9 cellular contexts compared by ENCODE assay signal in genomic region chr20:2750343-2751251, GRCh38. TPM values are rescaled to one million over a fixed set of nuclear protein-coding genes. Genes with fewer than 3 reads are reported as not detected.
DNase-seq lines count a peak whose midpoint lies in the region; ATAC-seq lines count a peak whose summit lies in the region.
"Had no signal": no experiment of that assay in that cellular context is flagged by ENCODE, and none has a peak within 500 bp of the region (broad histone marks: within the 10 kb centered on the region; RNA-seq: fewer than 3 reads in every experiment).

No MANE protein-coding gene starts in this region.

- H4K20me1 ChIP-seq in BLaER1 treated with 17β-estradiol and CSF1 and Interleukin-3, amounts not matched to agents 10 nM and 100 nM, result peaks cover 0 to 38% (median 12%) of the 10 kb centered on the region in 11 experiments; a peak in 9 of 22 replicates

- peak overlapping the region in 5 of 10 experiments; percentile 55 to 74 (median 64); a peak in 8 of 20 replicates for H3K4me3 ChIP-seq in BLaER1 treated with 17β-estradiol and CSF1 and Interleukin-3, amounts not matched to agents 10 nM and 100 nM
- peak overlapping the region; percentile 50 for H3K4me3 ChIP-seq in iPS-18c (ENCODE audit: insufficient read depth, low read depth, low read length)

- H3K36me3 ChIP-seq in BLaER1 treated with 17β-estradiol and CSF1 and Interleukin-3, amounts not matched to agents 10 nM and 100 nM, result no peaks in the 10 kb centered on the region

- POLR2A ChIA-PET in activated naive CD8-positive, alpha-beta T cell treated with anti-CD3 and anti-CD28 coated beads, Interleukin-2, amount 10 ng/mL, durations not matched to agents 7 days and 5 days (lab: Charles Lee), result interaction anchor here (1.0 to 1.3 kb wide), 2 partner anchors 9 to 62 kb away, joined by 3 read pairs; no protein-coding TSS in a partner anchor

- peaks cover 36 to 68% (median 62%) of the 10 kb centered on the region in 11 experiments for H3K27me3 ChIP-seq in BLaER1 treated with 17β-estradiol and CSF1 and Interleukin-3, amounts not matched to agents 10 nM and 100 nM

- peaks cover 20 to 46% (median 36%) of the 10 kb centered on the region in 10 experiments for H3K4me1 ChIP-seq in BLaER1 treated with 17β-estradiol and CSF1 and Interleukin-3, amounts not matched to agents 10 nM and 100 nM

- peaks cover 15% of the 10 kb centered on the region for H3K4me1 Mint-ChIP-seq in activated naive CD8-positive, alpha-beta T cell treated with anti-CD3 and anti-CD28 coated beads, Interleukin-2, amount 10 ng/mL, durations not matched to agents 7 days and 5 days
- H3K4me1 Mint-ChIP-seq in stimulated activated naive B cell treated with anti-CD40 and anti-IgM and Interleukin-4, amounts not matched to agents 10 μg/mL and 1 μg/mL and 100 μg/mL, for 72 hours, result peaks cover 24 to 37% of the 10 kb centered on the region in 2 donors

- H3K36me3 Mint-ChIP-seq in activated naive CD8-positive, alpha-beta T cell treated with anti-CD3 and anti-CD28 coated beads, Interleukin-2, amount 10 ng/mL, durations not matched to agents 7 days and 5 days, result no peaks in the 10 kb centered on the region
- H3K36me3 Mint-ChIP-seq in stimulated activated naive B cell treated with anti-CD40 and anti-IgM and Interleukin-4, amounts not matched to agents 10 μg/mL and 1 μg/mL and 100 μg/mL, for 72 hours, result no peaks in the 10 kb centered on the region

- H3K9ac ChIP-seq in BLaER1 treated with 17β-estradiol and CSF1 and Interleukin-3, amounts not matched to agents 10 nM and 100 nM, result no peak overlapping the region

- H3K27ac ChIP-seq in BLaER1 treated with 17β-estradiol and CSF1 and Interleukin-3, amounts not matched to agents 10 nM and 100 nM, result no peak overlapping the region

- peak; percentile 91 for DNase-seq in HuH-7.5 (ENCODE audit: low spot score)
- DNase-seq in activated naive CD8-positive, alpha-beta T cell treated with anti-CD3 and anti-CD28 coated beads, Interleukin-2, amount 10 ng/mL, durations not matched to agents 7 days and 5 days, result no peak
- DNase-seq in stimulated activated naive B cell treated with anti-CD40 and anti-IgM and Interleukin-4, amounts not matched to agents 10 μg/mL and 1 μg/mL and 100 μg/mL, for 72 hours, result no peak
- DNase-seq in middle frontal gyrus (ENCODE audit: extremely low spot score, low spot score), result no peak

- no peak overlapping the region for H3K27ac Mint-ChIP-seq in activated naive CD8-positive, alpha-beta T cell treated with anti-CD3 and anti-CD28 coated beads, Interleukin-2, amount 10 ng/mL, durations not matched to agents 7 days and 5 days
- H3K27ac Mint-ChIP-seq in stimulated activated naive B cell treated with anti-CD40 and anti-IgM and Interleukin-4, amounts not matched to agents 10 μg/mL and 1 μg/mL and 100 μg/mL, for 72 hours, result peak overlapping the region; percentile 62

- no peak for ATAC-seq in activated naive CD8-positive, alpha-beta T cell treated with anti-CD3 and anti-CD28 coated beads, Interleukin-2, amount 10 ng/mL, durations not matched to agents 7 days and 5 days (ENCODE audit: low read depth)
- ATAC-seq in stimulated activated naive B cell treated with anti-CD40 and anti-IgM and Interleukin-4, amounts not matched to agents 10 μg/mL and 1 μg/mL and 100 μg/mL, for 72 hours (replicated peaks), result peak; percentile 42 to 53
- no peak for ATAC-seq in GM19395 (IDR thresholded peaks at IDR 0.05; ENCODE audit: unreplicated experiment)
- ATAC-seq in GM21528 (IDR thresholded peaks at IDR 0.05; ENCODE audit: low FRiP score, unreplicated experiment), result no peak

- H3K9me3 Mint-ChIP-seq in activated naive CD8-positive, alpha-beta T cell treated with anti-CD3 and anti-CD28 coated beads, Interleukin-2, amount 10 ng/mL, durations not matched to agents 7 days and 5 days, result no peaks in the 10 kb centered on the region
- no peaks in the 10 kb centered on the region for H3K9me3 Mint-ChIP-seq in stimulated activated naive B cell treated with anti-CD40 and anti-IgM and Interleukin-4, amounts not matched to agents 10 μg/mL and 1 μg/mL and 100 μg/mL, for 72 hours

- peak overlapping the region; percentile 82 to 99 (median 97); a peak in 17 of 22 replicates for H3K4me2 ChIP-seq in BLaER1 treated with 17β-estradiol and CSF1 and Interleukin-3, amounts not matched to agents 10 nM and 100 nM

- peak overlapping the region; percentile 65 for H3K4me3 Mint-ChIP-seq in activated naive CD8-positive, alpha-beta T cell treated with anti-CD3 and anti-CD28 coated beads, Interleukin-2, amount 10 ng/mL, durations not matched to agents 7 days and 5 days
- H3K4me3 Mint-ChIP-seq in stimulated activated naive B cell treated with anti-CD40 and anti-IgM and Interleukin-4, amounts not matched to agents 10 μg/mL and 1 μg/mL and 100 μg/mL, for 72 hours, result peak overlapping the region; percentile 23 to 57

- H3K27me3 Mint-ChIP-seq in activated naive CD8-positive, alpha-beta T cell treated with anti-CD3 and anti-CD28 coated beads, Interleukin-2, amount 10 ng/mL, durations not matched to agents 7 days and 5 days, result peaks cover 49% of the 10 kb centered on the region
- peaks cover 51 to 57% of the 10 kb centered on the region in 2 donors for H3K27me3 Mint-ChIP-seq in stimulated activated naive B cell treated with anti-CD40 and anti-IgM and Interleukin-4, amounts not matched to agents 10 μg/mL and 1 μg/mL and 100 μg/mL, for 72 hours

- H3K9me3 ChIP-seq in BLaER1 treated with 17β-estradiol and CSF1 and Interleukin-3, amounts not matched to agents 10 nM and 100 nM (replicated peaks in 1 of 11), result no peaks in the 10 kb centered on the region
- no peaks in the 10 kb centered on the region for H3K9me3 ChIP-seq in iPS-18c (ENCODE audit: control insufficient read depth, insufficient read depth, low read length)
- H3K9me3 ChIP-seq: tibial nerve had no signal

RNA-seq across cellular contexts. Expression of gene CPXM1, which starts 49.8 kb away (rescaled TPM):
- under 1 TPM; 0.25 to 0.31 TPM for total RNA-seq in activated naive CD8-positive, alpha-beta T cell treated with anti-CD3 and anti-CD28 coated beads, Interleukin-2, amount 10 ng/mL, durations not matched to agents 7 days and 5 days

RNA-seq across cellular contexts. Expression of gene EBF4, which starts 58.0 kb away (rescaled TPM):
- total RNA-seq in activated naive CD8-positive, alpha-beta T cell treated with anti-CD3 and anti-CD28 coated beads, Interleukin-2, amount 10 ng/mL, durations not matched to agents 7 days and 5 days, result 1 to 10 TPM in 1 of 2 experiments, under 1 TPM in 1; 0.99 to 2.4 TPM

Comparison
In these comparisons a context has a peak if more than half of its experiments do, and no peak if none do; other contexts are left out.
1. ATAC-seq: peak in stimulated activated naive B cell treated with anti-CD40 and anti-IgM and Interleukin-4, amounts not matched to agents 10 μg/mL and 1 μg/mL and 100 μg/mL, for 72 hours (2 of 2); none in activated naive CD8-positive, alpha-beta T cell treated with anti-CD3 and anti-CD28 coated beads, Interleukin-2, amount 10 ng/mL, durations not matched to agents 7 days and 5 days (single experiment), GM19395 (single experiment) and GM21528 (single experiment).